In genomic region chr7:116041615-116042014, GRCh38 we compare ENCODE assay signal across 13 cellular contexts.
DNase-seq lines count a peak whose midpoint lies in the region; ATAC-seq lines count a peak whose summit lies in the region.
"Had no signal": no experiment of that assay in that cellular context is flagged by ENCODE, and none has a peak within 500 bp of the region (broad histone marks: within the 10 kb centered on the region; RNA-seq: fewer than 3 reads in every experiment).

No MANE protein-coding gene starts in this region.

- peak overlapping the region; percentile 1 for H3K27ac Mint-ChIP-seq in memory B cell
- H3K27ac Mint-ChIP-seq: CD4-positive, alpha-beta T cell; mesothelial cell of epicardium had no signal

- peaks cover 1% of the 10 kb centered on the region for H3K9me3 Mint-ChIP-seq in memory B cell

- peaks cover 10% of the 10 kb centered on the region for H3K4me1 Mint-ChIP-seq in memory B cell
- H3K4me1 Mint-ChIP-seq: mesothelial cell of epicardium had no signal

- ATAC-seq in GM18870 (IDR thresholded peaks at IDR 0.05; ENCODE audit: unreplicated experiment) = peak; percentile 93
- peak; percentile 96 for ATAC-seq in GM21528 (IDR thresholded peaks at IDR 0.05; ENCODE audit: low FRiP score, unreplicated experiment)
- peak; percentile 98 for ATAC-seq in HG03060 (IDR thresholded peaks at IDR 0.05; ENCODE audit: low read depth, unreplicated experiment)
- ATAC-seq in memory B cell (ENCODE audit: low read depth) = peak; percentile 87
- ATAC-seq: psoas muscle had no signal

- no peak overlapping the region for H3K4me3 Mint-ChIP-seq in memory B cell
- H3K4me3 Mint-ChIP-seq: CD4-positive, alpha-beta T cell; mesothelial cell of epicardium had no signal

- peaks cover 8% of the 10 kb centered on the region for H3K36me3 Mint-ChIP-seq in memory B cell
- H3K36me3 Mint-ChIP-seq: mesothelial cell of epicardium had no signal

- DNase-seq in memory B cell (ENCODE audit: low spot score in 2 of 2) (no peak), NCI-H1092 treated with DMSO at 0.1 percent for 48 hours (lab: John Stamatoyannopoulos, UW) (no peak), NCI-H446 (lab: John Stamatoyannopoulos, UW) (no peak), NCI-H345 (lab: John Stamatoyannopoulos, UW) (no peak), NCI-H82 treated with DMSO at 0.1 percent for 48 hours (lab: John Stamatoyannopoulos, UW; ENCODE audit: unreplicated experiment) (no peak)
- DNase-seq: CD4-positive, alpha-beta T cell; NCI-H1417; OCI-M1; psoas muscle had no signal

- no peaks in the 10 kb centered on the region for H3K27me3 Mint-ChIP-seq in memory B cell
- H3K27me3 Mint-ChIP-seq: CD4-positive, alpha-beta T cell had no signal
